ENCODE assay signal across 19 cellular contexts in genomic region chr5:122165574-122166021, GRCh38. TPM values are rescaled to one million over a fixed set of nuclear protein-coding genes. Genes with fewer than 3 reads are reported as not detected.
DNase-seq lines count a peak whose midpoint lies in the region; ATAC-seq and TF ChIP-seq lines count a peak whose summit lies in the region.
"Had no signal": no experiment of that assay in that cellular context is flagged by ENCODE, and none has a peak within 500 bp of the region (broad histone marks: within the 10 kb centered on the region; RNA-seq: fewer than 3 reads in every experiment).

No MANE protein-coding gene starts in this region.

- H3K4me1 ChIP-seq in mesenchymal stem cell (ENCODE audit: control insufficient read depth, insufficient read depth, low read depth, low read length) (peaks cover 9% of the 10 kb centered on the region), heart right ventricle (peaks cover 0 to 6% (median 0%) of the 10 kb centered on the region in 9 donors)
- H3K4me1 ChIP-seq: uterus had no signal

- no peak overlapping the region for H3K4me2 ChIP-seq in mesenchymal stem cell (ENCODE audit: low read length, poor library complexity, severe bottlenecking)

- H3K4me3 ChIP-seq in fibroblast of mammary gland (ENCODE audit: control insufficient read depth, low read depth, low read length): no peak overlapping the region
- no peak overlapping the region for H3K4me3 ChIP-seq in mesenchymal stem cell (ENCODE audit: insufficient read depth in 1 of 2, low read depth in 1 of 2, low read length in 2 of 2)
- H3K4me3 ChIP-seq in heart right ventricle: no peak overlapping the region
- H3K4me3 ChIP-seq: uterus had no signal

- no peak overlapping the region for H3K14ac ChIP-seq in mesenchymal stem cell (ENCODE audit: low read length in 2 of 2)

- no peaks in the 10 kb centered on the region for H3K27me3 ChIP-seq in mesenchymal stem cell (ENCODE audit: control insufficient read depth in 1 of 2, insufficient read depth in 1 of 2, low read length in 2 of 2)
- no peaks in the 10 kb centered on the region for H3K27me3 ChIP-seq in heart right ventricle
- H3K27me3 ChIP-seq: neutrophil, uterus had no signal

- H3K9me3 Mint-ChIP-seq in activated naive CD4-positive, alpha-beta T cell treated with anti-CD3 and anti-CD28 coated beads, Interleukin-2, amount 10 ng/mL, durations not matched to agents 7 days and 5 days: no peaks in the 10 kb centered on the region
- H3K9me3 Mint-ChIP-seq: activated naive CD8-positive, alpha-beta T cell treated with anti-CD3 and anti-CD28 coated beads, Interleukin-2, amount 10 ng/mL, durations not matched to agents 7 days and 5 days; activated T-cell treated with anti-CD3 and anti-CD28 coated beads, Interleukin-2, amount 50 U/mL, for 24 hours; memory B cell had no signal

- no peak overlapping the region for H3K23ac ChIP-seq in mesenchymal stem cell (ENCODE audit: low read length in 2 of 2)

- no peak overlapping the region for H2BK5ac ChIP-seq in mesenchymal stem cell (ENCODE audit: low read depth, low read length, poor library complexity, severe bottlenecking)

- no peak overlapping the region for H4K8ac ChIP-seq in mesenchymal stem cell (ENCODE audit: low read length)

- H2BK120ac ChIP-seq in mesenchymal stem cell (ENCODE audit: low read depth, low read length): no peak overlapping the region

- no peak overlapping the region for H3K4me3 Mint-ChIP-seq in activated naive CD4-positive, alpha-beta T cell treated with anti-CD3 and anti-CD28 coated beads, Interleukin-2, amount 10 ng/mL, durations not matched to agents 7 days and 5 days
- H3K4me3 Mint-ChIP-seq: activated CD4-positive, alpha-beta T cell treated with anti-CD3 and anti-CD28 coated beads, Interleukin-2, amount 10 ng/mL, durations not matched to agents 7 days and 5 days; activated naive CD8-positive, alpha-beta T cell treated with anti-CD3 and anti-CD28 coated beads, Interleukin-2, amount 10 ng/mL, durations not matched to agents 7 days and 5 days; activated T-cell treated with anti-CD3 and anti-CD28 coated beads, Interleukin-2, amount 50 U/mL, for 24 hours; memory B cell had no signal

- no peaks in the 10 kb centered on the region for H3K79me1 ChIP-seq in mesenchymal stem cell (replicated peaks; ENCODE audit: low read length, poor library complexity, severe bottlenecking)

- peak; percentile 87 for DNase-seq in DMS53 (lab: John Stamatoyannopoulos, UW)
- DNase-seq in SW480 (ENCODE audit: low spot score): peak; percentile 85
- peak; percentile 68 for DNase-seq in fibroblast of mammary gland (ENCODE audit: low read depth)
- DNase-seq in mesenchymal stem cell: no peak
- no peak for DNase-seq in heart right ventricle
- DNase-seq in activated naive CD4-positive, alpha-beta T cell treated with anti-CD3 and anti-CD28 coated beads, Interleukin-2, amount 10 ng/mL, durations not matched to agents 7 days and 5 days: no peak
- DNase-seq: activated CD4-positive, alpha-beta T cell treated with anti-CD3 and anti-CD28 coated beads, Interleukin-2, amount 10 ng/mL, durations not matched to agents 7 days and 5 days; activated naive CD8-positive, alpha-beta T cell treated with anti-CD3 and anti-CD28 coated beads, Interleukin-2, amount 10 ng/mL, durations not matched to agents 7 days and 5 days; activated T-cell treated with anti-CD3 and anti-CD28 coated beads, Interleukin-2, amount 50 U/mL, for 24 hours; H7; KG1; NCI-H1105 treated with DMSO at 0.1 percent for 48 hours; SHP77 treated with DMSO at 0.1 percent for 48 hours; stimulated activated naive CD8-positive, alpha-beta T cell treated with anti-CD3 and anti-CD28 coated beads, Interleukin-15, Interleukin-2, amounts not matched to agents 100 U/mL and 50 U/mL, for 24 hours; uterus had no signal

- no peak for ATAC-seq in GM18498 (IDR thresholded peaks at IDR 0.05; ENCODE audit: unreplicated experiment)
- ATAC-seq in heart right ventricle: no peak
- ATAC-seq in GM18867 (IDR thresholded peaks at IDR 0.05; ENCODE audit: unreplicated experiment): no peak
- ATAC-seq: stimulated activated naive CD8-positive, alpha-beta T cell treated with anti-CD3 and anti-CD28 coated beads, Interleukin-15, Interleukin-2, amounts not matched to agents 100 U/mL and 50 U/mL, for 24 hours had no signal

- no peak overlapping the region for H3K18ac ChIP-seq in mesenchymal stem cell (ENCODE audit: low read depth in 1 of 2, low read length in 2 of 2)

- H2BK15ac ChIP-seq in mesenchymal stem cell (ENCODE audit: low read depth, poor library complexity, severe bottlenecking): no peak overlapping the region

- TF ChIP-seq CTCF in fibroblast of mammary gland (conservative IDR thresholded peaks at IDR 0.05; ENCODE audit: control insufficient read depth, insufficient read depth, low read depth, low read length): no peak
- TF ChIP-seq CTCF in heart right ventricle (IDR thresholded peaks at IDR 0.05): no peak

- no peak overlapping the region for H2AFZ ChIP-seq in mesenchymal stem cell (ENCODE audit: low read depth, low read length)

- CTCF ChIA-PET in activated naive CD4-positive, alpha-beta T cell treated with anti-CD3 and anti-CD28 coated beads, Interleukin-2, amount 10 ng/mL, durations not matched to agents 7 days and 5 days (lab: Charles Lee): no interaction called here

- no peak overlapping the region for H3K4ac ChIP-seq in mesenchymal stem cell (ENCODE audit: low read depth in 1 of 2, low read length in 2 of 2)

- H2BK12ac ChIP-seq in mesenchymal stem cell (ENCODE audit: low read length in 2 of 2): no peak overlapping the region

- H4K91ac ChIP-seq in mesenchymal stem cell (ENCODE audit: low read length): no peak overlapping the region

- WGBS in mesenchymal stem cell: 100% methylated on average over 1 of the region's 3 CpGs
- WGBS in heart right ventricle, 2 donors: 92% methylated on average over 3 of the region's 3 CpGs

- H3K36me3 ChIP-seq in mesenchymal stem cell (ENCODE audit: control insufficient read depth in 1 of 2, insufficient read depth in 2 of 2, low read depth in 1 of 2, low read length in 2 of 2): no peaks in the 10 kb centered on the region
- no peaks in the 10 kb centered on the region for H3K36me3 ChIP-seq in heart right ventricle
- H3K36me3 ChIP-seq: neutrophil, uterus had no signal

- no peaks in the 10 kb centered on the region for H3K4me1 Mint-ChIP-seq in activated naive CD4-positive, alpha-beta T cell treated with anti-CD3 and anti-CD28 coated beads, Interleukin-2, amount 10 ng/mL, durations not matched to agents 7 days and 5 days
- H3K4me1 Mint-ChIP-seq: activated CD4-positive, alpha-beta T cell treated with anti-CD3 and anti-CD28 coated beads, Interleukin-2, amount 10 ng/mL, durations not matched to agents 7 days and 5 days; activated naive CD8-positive, alpha-beta T cell treated with anti-CD3 and anti-CD28 coated beads, Interleukin-2, amount 10 ng/mL, durations not matched to agents 7 days and 5 days; memory B cell had no signal

- H2AK5ac ChIP-seq in mesenchymal stem cell (ENCODE audit: low read length, severe bottlenecking): peak overlapping the region; percentile 81

- intact Hi-C loops in heart right ventricle (cut with DNase I): no loop called here

- H3K9me3 ChIP-seq in mesenchymal stem cell (ENCODE audit: control insufficient read depth, low read length) (no peaks in the 10 kb centered on the region), heart right ventricle (no peaks in the 10 kb centered on the region)
- H3K9me3 ChIP-seq: neutrophil, uterus had no signal

- no peak overlapping the region for H3K27ac Mint-ChIP-seq in activated naive CD4-positive, alpha-beta T cell treated with anti-CD3 and anti-CD28 coated beads, Interleukin-2, amount 10 ng/mL, durations not matched to agents 7 days and 5 days
- H3K27ac Mint-ChIP-seq: activated CD4-positive, alpha-beta T cell treated with anti-CD3 and anti-CD28 coated beads, Interleukin-2, amount 10 ng/mL, durations not matched to agents 7 days and 5 days; activated naive CD8-positive, alpha-beta T cell treated with anti-CD3 and anti-CD28 coated beads, Interleukin-2, amount 10 ng/mL, durations not matched to agents 7 days and 5 days; activated T-cell treated with anti-CD3 and anti-CD28 coated beads, Interleukin-2, amount 50 U/mL, for 24 hours; memory B cell had no signal

- H3K36me3 Mint-ChIP-seq in activated naive CD4-positive, alpha-beta T cell treated with anti-CD3 and anti-CD28 coated beads, Interleukin-2, amount 10 ng/mL, durations not matched to agents 7 days and 5 days: no peaks in the 10 kb centered on the region
- H3K36me3 Mint-ChIP-seq: activated naive CD8-positive, alpha-beta T cell treated with anti-CD3 and anti-CD28 coated beads, Interleukin-2, amount 10 ng/mL, durations not matched to agents 7 days and 5 days; memory B cell had no signal

- no peaks in the 10 kb centered on the region for H3K27me3 Mint-ChIP-seq in activated naive CD4-positive, alpha-beta T cell treated with anti-CD3 and anti-CD28 coated beads, Interleukin-2, amount 10 ng/mL, durations not matched to agents 7 days and 5 days
- H3K27me3 Mint-ChIP-seq: activated CD4-positive, alpha-beta T cell treated with anti-CD3 and anti-CD28 coated beads, Interleukin-2, amount 10 ng/mL, durations not matched to agents 7 days and 5 days; activated T-cell treated with anti-CD3 and anti-CD28 coated beads, Interleukin-2, amount 50 U/mL, for 24 hours had no signal

- no peak overlapping the region for H3K9ac ChIP-seq in mesenchymal stem cell (ENCODE audit: low read length)

- peak overlapping the region; percentile 99 for H3K27ac ChIP-seq in mesenchymal stem cell (ENCODE audit: low read length, poor library complexity, severe bottlenecking)
- no peak overlapping the region for H3K27ac ChIP-seq in heart right ventricle
- H3K27ac ChIP-seq: neutrophil, uterus had no signal

RNA-seq across cellular contexts. Expression of gene ZNF474, which starts 36.3 kb away (rescaled TPM):
- 0.93 TPM for polyA plus RNA-seq in mesenchymal stem cell (2013, experiment 1 of 2)
- 0.85 TPM for polyA plus RNA-seq in mesenchymal stem cell (2013, experiment 2 of 2)
- under 1 TPM in 2 of 10 donors, not detected in 8; 0.19 to 0.20 TPM for total RNA-seq in heart right ventricle
- under 1 TPM in 1 of 2 donors, not detected in 1; 0.03 TPM for polyA plus RNA-seq in heart right ventricle
- total RNA-seq: activated CD4-positive, alpha-beta T cell treated with anti-CD3 and anti-CD28 coated beads, Interleukin-2, amount 10 ng/mL, durations not matched to agents 7 days and 5 days; H7 had no signal

Comparison
In these comparisons a context has a peak if more than half of its experiments do, and no peak if none do; other contexts are left out.
1. DNase-seq: peak in DMS53 (single experiment), SW480 (single experiment) and fibroblast of mammary gland (single experiment); none in mesenchymal stem cell (single experiment), heart right ventricle (0 of 2) and activated naive CD4-positive, alpha-beta T cell treated with anti-CD3 and anti-CD28 coated beads, Interleukin-2, amount 10 ng/mL, durations not matched to agents 7 days and 5 days (single experiment).